In genomic region chr4:20684852-20685763, GRCh38 we compare ENCODE assay signal across 8 cellular contexts. TPM values are rescaled to one million over a fixed set of nuclear protein-coding genes. Genes with fewer than 3 reads are reported as not detected.
A peak's percentile ranks its signal among the peaks of the same experiment; 100 is the strongest.
DNase-seq lines count a peak whose midpoint lies in the region; ATAC-seq and TF ChIP-seq lines count a peak whose summit lies in the region.

No MANE protein-coding gene starts in this region.

- 0% methylated on average over 1 of the region's 6 CpGs; no CpG with 5 or more reads in 1 of the 2 experiments for WGBS in IMR-90 (ENCODE audit: extremely low coverage in 2 of 2, insufficient read length in 1 of 2), 2 experiments
- WGBS in transverse colon (ENCODE audit: low coverage in 1 of 2), 2 donors = 29 to 34% methylated on average over 6 of the region's 6 CpGs

- POLR2A ChIA-PET in IMR-90 (lab: Charles Lee; ENCODE audit: unreplicated experiment) = no interaction called here

- no peaks in the 10 kb centered on the region for H3K79me2 ChIP-seq in DOHH2 (ENCODE audit: control insufficient read depth, low read length)

- H3K4me3 ChIP-seq in DOHH2 (ENCODE audit: low read length) (no peak overlapping the region), IMR-90 (ENCODE audit: insufficient read depth, low read depth, low read length) (no peak overlapping the region), transverse colon (no peak overlapping the region)

- H2BK15ac ChIP-seq in IMR-90 (ENCODE audit: low read depth, low read length) = no peak overlapping the region

- H2BK20ac ChIP-seq in IMR-90 (ENCODE audit: low read depth, low read length) = no peak overlapping the region

- H3K27ac ChIP-seq in DOHH2 (ENCODE audit: low read depth, low read length) (no peak overlapping the region), IMR-90 (ENCODE audit: insufficient read depth, low read length) (no peak overlapping the region), transverse colon (no peak overlapping the region)

- no peaks in the 10 kb centered on the region for H3K79me1 ChIP-seq in IMR-90 (ENCODE audit: low read depth in 1 of 2, low read length in 2 of 2)

- in situ Hi-C loops in IMR-90 (cut with MboI; ENCODE audit: low sequenced_read_pairs) (loop anchor here (5.0 to 10.0 kb wide), 4 partner anchors 140 to 2000 kb away; no protein-coding TSS in a partner anchor), transverse colon (cut with MboI; ENCODE audit: low pct_ligation_motif_present in 1 of 4, low pct_unique_long_range_greater_than_20kb in 1 of 4, low sequenced_read_pairs in 3 of 4) (loop anchor here (5.0 to 25.0 kb wide), 4 partner anchors 123 to 1998 kb away; no protein-coding TSS in a partner anchor)

- no peak overlapping the region for H4K8ac ChIP-seq in IMR-90 (ENCODE audit: low read depth in 2 of 2, low read length in 2 of 2)

- no peak overlapping the region for H3K23ac ChIP-seq in IMR-90 (ENCODE audit: low read depth, low read length)

- H3K14ac ChIP-seq in IMR-90 (replicated peaks; ENCODE audit: low read depth, low read length) = no peak overlapping the region

- TF ChIP-seq CTCF in DOHH2 (IDR thresholded peaks at IDR 0.05; ENCODE audit: low read depth, low read length, poor library complexity, severe bottlenecking) (peak; percentile 58), IMR-90 (conservative IDR thresholded peaks at IDR 0.05; ENCODE audit: low read depth, low read length) (peak; percentile 73), glutamatergic neuron (IDR thresholded peaks at IDR 0.05; ENCODE audit: partially characterized antibody, unreplicated experiment) (peak; percentile 81), transverse colon (IDR thresholded peaks at IDR 0.05) (peak; percentile 59 to 70 (median 68))

- no peak overlapping the region for H2BK5ac ChIP-seq in IMR-90 (ENCODE audit: low read depth, low read length, poor library complexity, severe bottlenecking)

- no peak overlapping the region for H2AK9ac ChIP-seq in IMR-90 (replicated peaks; ENCODE audit: low read depth, low read length, poor library complexity)

- H3K27ac Mint-ChIP-seq in glutamatergic neuron (ENCODE audit: unreplicated experiment) = no peak overlapping the region

- CTCF ChIA-PET in IMR-90 (lab: Yijun Ruan, JAX) = interaction anchor here (0.6 to 1.5 kb wide), 10 partner anchors 10 to 392 kb away, joined by 3 to 6 read pairs (median 4); no protein-coding TSS in a partner anchor

- dilution Hi-C loops in IMR-90 (cut with HindIII; ENCODE audit: low sequenced_read_pairs, unreplicated experiment) = no loop called here

- H2AK5ac ChIP-seq in IMR-90 (ENCODE audit: low read depth, low read length) = no peak overlapping the region

- H4K20me1 ChIP-seq in DOHH2 (ENCODE audit: control insufficient read depth, insufficient read depth, low read depth, low read length) (no peaks in the 10 kb centered on the region), IMR-90 (ENCODE audit: insufficient read depth, low read length) (no peaks in the 10 kb centered on the region)

- H3K9me3 Mint-ChIP-seq in glutamatergic neuron (ENCODE audit: unreplicated experiment) = peaks cover under 1% of the 10 kb centered on the region

- ATAC-seq in IMR-90 (ENCODE audit: low read depth) = peak; percentile 27; the same call in 1 of the 2 replicates
- 0 out of 3 replicates have a peak, but pooled peaks have one; percentile 41 for ATAC-seq in SK-N-SH treated with all-trans-retinoic acid at 6 μM for 48 hours
- ATAC-seq in HG03159 (IDR thresholded peaks at IDR 0.05; ENCODE audit: unreplicated experiment) = no peak
- ATAC-seq in GM19397 (IDR thresholded peaks at IDR 0.05; ENCODE audit: unreplicated experiment) = no peak

- no peaks in the 10 kb centered on the region for H3K9me1 ChIP-seq in IMR-90 (ENCODE audit: insufficient read depth, low read length)

- no peaks in the 10 kb centered on the region for H3K9me3 ChIP-seq in DOHH2 (ENCODE audit: control insufficient read depth, insufficient read depth, low read length)
- no peaks in the 10 kb centered on the region for H3K9me3 ChIP-seq in IMR-90 (ENCODE audit: control insufficient read depth, insufficient read depth, low read length)
- H3K9me3 ChIP-seq in transverse colon = no peaks in the 10 kb centered on the region

- no peak overlapping the region for H3K4me3 Mint-ChIP-seq in glutamatergic neuron (ENCODE audit: unreplicated experiment)

- H3K27me3 ChIP-seq in DOHH2 (ENCODE audit: control insufficient read depth, low read length) (no peaks in the 10 kb centered on the region), IMR-90 (ENCODE audit: control insufficient read depth, insufficient read depth, low read length) (peaks cover 5% of the 10 kb centered on the region), transverse colon (no peaks in the 10 kb centered on the region)

- no peak overlapping the region for H2AFZ ChIP-seq in IMR-90 (replicated peaks; ENCODE audit: low read length, poor library complexity)

- intact Hi-C loops in IMR-90 (cut with micrococcal nuclease) (loop anchor here (2.0 to 5.0 kb wide), 6 partner anchors 140 to 1998 kb away; no protein-coding TSS in a partner anchor), transverse colon (cut with DNase I; ENCODE audit: low total_unique reads) (loop anchor here (10.0 kb wide), 1 partner anchor 1460 kb away; no protein-coding TSS in a partner anchor)

- BruUV-seq in IMR-90 (replicated peaks; lab: Mats Ljungman, UMichigan) = no TSS peak

- peak; percentile 27 for DNase-seq in IMR-90
- DNase-seq in glutamatergic neuron = no peak
- no peak for DNase-seq in transverse colon
- DNase-seq in activated effector memory CD4-positive, alpha-beta T cell treated with Interleukin-2 at 50 U/mL for 16 hours = no peak

- H3K18ac ChIP-seq in IMR-90 (ENCODE audit: low read depth, low read length) = no peak overlapping the region

- no peak overlapping the region for H4K91ac ChIP-seq in IMR-90 (ENCODE audit: insufficient read depth, low read depth, low read length)

- TF ChIP-seq POLR2A in IMR-90 (IDR thresholded peaks at IDR 0.05; ENCODE audit: low read depth, low read length) = no peak
- no peak for TF ChIP-seq POLR2A in transverse colon (IDR thresholded peaks at IDR 0.05)

- peaks cover 11% of the 10 kb centered on the region for H3K4me1 Mint-ChIP-seq in glutamatergic neuron (ENCODE audit: low read depth, unreplicated experiment)

- H3K4me2 ChIP-seq in DOHH2 (ENCODE audit: low read length) (no peak overlapping the region), IMR-90 (ENCODE audit: low read depth, low read length) (no peak overlapping the region)

- H3K56ac ChIP-seq in IMR-90 (ENCODE audit: extremely low read depth, insufficient read depth, low read length) = no peak overlapping the region

- TF ChIP-seq EP300 in transverse colon (IDR thresholded peaks at IDR 0.05; ENCODE audit: low read depth) = no peak

- peak; percentile 73 for TF ChIP-seq RAD21 in IMR-90 (IDR thresholded peaks at IDR 0.05; ENCODE audit: low read length)

- no peak overlapping the region for H3K9ac ChIP-seq in IMR-90 (ENCODE audit: low read depth, low read length)

- peaks cover 4% of the 10 kb centered on the region for H3K36me3 Mint-ChIP-seq in glutamatergic neuron (ENCODE audit: unreplicated experiment)

- H3K4me1 ChIP-seq in DOHH2 (ENCODE audit: control insufficient read depth, low read length) = no peaks in the 10 kb centered on the region
- no peaks in the 10 kb centered on the region for H3K4me1 ChIP-seq in IMR-90 (ENCODE audit: control insufficient read depth, insufficient read depth, low read length)
- peaks cover 0 to 7% (median 2%) of the 10 kb centered on the region in 4 donors for H3K4me1 ChIP-seq in transverse colon

- H4K5ac ChIP-seq in IMR-90 (ENCODE audit: low read depth, low read length) = no peak overlapping the region

- H3K36me3 ChIP-seq in DOHH2 (ENCODE audit: control insufficient read depth, low read length) (no peaks in the 10 kb centered on the region), IMR-90 (ENCODE audit: control insufficient read depth, insufficient read depth, low read length) (no peaks in the 10 kb centered on the region), transverse colon (no peaks in the 10 kb centered on the region)

- H2BK120ac ChIP-seq in IMR-90 (ENCODE audit: low read depth, low read length) = no peak overlapping the region

- no peaks in the 10 kb centered on the region for H3K27me3 Mint-ChIP-seq in glutamatergic neuron (ENCODE audit: unreplicated experiment)

- no peak overlapping the region for H3K4ac ChIP-seq in IMR-90 (ENCODE audit: low read depth, low read length)

- H3F3A ChIP-seq in DOHH2 (ENCODE audit: control insufficient read depth, insufficient read depth) = no peaks in the 10 kb centered on the region

- no peaks in the 10 kb centered on the region for H3K9me2 ChIP-seq in DOHH2 (replicated peaks; ENCODE audit: control insufficient read depth, low read length)

TF ChIP-seq in IMR-90, 13 proteins besides CTCF, POLR2A, EP300 and RAD21:
- peak; percentile 64 for TF ChIP-seq SMC3 (IDR thresholded peaks at IDR 0.05; ENCODE audit: low read depth, low read length)
- TF ChIP-seq BHLHE40 (IDR thresholded peaks at IDR 0.05; ENCODE audit: low read depth, low read length) = no peak
- TF ChIP-seq MXI1 (IDR thresholded peaks at IDR 0.05; ENCODE audit: borderline replicate concordance, low read depth, low read length) = no peak
- no peak for TF ChIP-seq CHD1 (IDR thresholded peaks at IDR 0.05; ENCODE audit: low read depth, low read length)
- TF ChIP-seq CEBPB (IDR thresholded peaks at IDR 0.05; ENCODE audit: low read depth, low read length) = no peak
- no peak for TF ChIP-seq NFE2L2 (IDR thresholded peaks at IDR 0.05; ENCODE audit: low read depth, low read length)
- no peak for TF ChIP-seq MAFK (IDR thresholded peaks at IDR 0.05; ENCODE audit: low read depth, low read length)

TF ChIP-seq in SK-N-SH treated with all-trans-retinoic acid at 6 μM for 48 hours, 23 proteins besides CTCF, POLR2A, EP300 and RAD21:
- no peak for TF ChIP-seq BACH2 (CRISPR knock-in tag; IDR thresholded peaks at IDR 0.05; ENCODE audit: borderline replicate concordance)
- no peak for TF ChIP-seq RARB (CRISPR knock-in tag; IDR thresholded peaks at IDR 0.05)
- TF ChIP-seq, protein P1, sequence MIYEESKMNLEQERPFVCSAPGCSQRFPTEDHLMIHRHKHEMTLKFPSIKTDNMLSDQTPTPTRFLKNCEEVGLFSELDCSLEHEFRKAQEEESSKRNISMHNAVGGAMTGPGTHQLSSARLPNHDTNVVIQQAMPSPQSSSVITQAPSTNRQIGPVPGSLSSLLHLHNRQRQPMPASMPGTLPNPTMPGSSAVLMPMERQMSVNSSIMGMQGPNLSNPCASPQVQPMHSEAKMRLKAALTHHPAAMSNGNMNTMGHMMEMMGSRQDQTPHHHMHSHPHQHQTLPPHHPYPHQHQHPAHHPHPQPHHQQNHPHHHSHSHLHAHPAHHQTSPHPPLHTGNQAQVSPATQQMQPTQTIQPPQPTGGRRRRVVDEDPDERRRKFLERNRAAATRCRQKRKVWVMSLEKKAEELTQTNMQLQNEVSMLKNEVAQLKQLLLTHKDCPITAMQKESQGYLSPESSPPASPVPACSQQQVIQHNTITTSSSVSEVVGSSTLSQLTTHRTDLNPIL (CRISPR knock-in tag; IDR thresholded peaks at IDR 0.05; ENCODE audit: low read depth) = no peak
- no peak for TF ChIP-seq PPARA (CRISPR knock-in tag; IDR thresholded peaks at IDR 0.05; ENCODE audit: borderline replicate concordance)
- no peak for TF ChIP-seq ZFP3 (CRISPR knock-in tag; IDR thresholded peaks at IDR 0.05)

RNA-seq across cellular contexts. Expression of gene PACRGL, which starts 15.2 kb away (rescaled TPM):
- total RNA-seq in IMR-90 (2012; rRNA removed) = 13.1 and 15.8 TPM in 2 replicates
- polyA plus RNA-seq in IMR-90 (2012; rRNA removed) = 6.0 and 7.4 TPM in 2 replicates
- 3.7 and 3.8 TPM in 2 replicates for polyA plus RNA-seq in IMR-90 (2012; cell fraction: cytosol; rRNA removed)
- 4.4 and 15.2 TPM in 2 replicates for polyA plus RNA-seq in IMR-90 (2012; cell fraction: nucleus; rRNA removed; ENCODE audit: low replicate concordance)
- total RNA-seq in glutamatergic neuron (ENCODE audit: unreplicated experiment) = 10.9 TPM
- 10 to 100 TPM; 22.5 to 77.5 (median 40.1) TPM for total RNA-seq in transverse colon

Comparison
In these comparisons a context has a peak if more than half of its experiments do, and no peak if none do; other contexts are left out.
1. ATAC-seq: peak in IMR-90 (single experiment) and SK-N-SH treated with all-trans-retinoic acid at 6 μM for 48 hours (single experiment); none in HG03159 (single experiment) and GM19397 (single experiment).
2. Peak in every context shown above with its lines, with median percentiles within 50 percentile points of each other: CTCF ChIP-seq.